1 cellular context compared by ENCODE assay signal in the genomic region with DNA sequence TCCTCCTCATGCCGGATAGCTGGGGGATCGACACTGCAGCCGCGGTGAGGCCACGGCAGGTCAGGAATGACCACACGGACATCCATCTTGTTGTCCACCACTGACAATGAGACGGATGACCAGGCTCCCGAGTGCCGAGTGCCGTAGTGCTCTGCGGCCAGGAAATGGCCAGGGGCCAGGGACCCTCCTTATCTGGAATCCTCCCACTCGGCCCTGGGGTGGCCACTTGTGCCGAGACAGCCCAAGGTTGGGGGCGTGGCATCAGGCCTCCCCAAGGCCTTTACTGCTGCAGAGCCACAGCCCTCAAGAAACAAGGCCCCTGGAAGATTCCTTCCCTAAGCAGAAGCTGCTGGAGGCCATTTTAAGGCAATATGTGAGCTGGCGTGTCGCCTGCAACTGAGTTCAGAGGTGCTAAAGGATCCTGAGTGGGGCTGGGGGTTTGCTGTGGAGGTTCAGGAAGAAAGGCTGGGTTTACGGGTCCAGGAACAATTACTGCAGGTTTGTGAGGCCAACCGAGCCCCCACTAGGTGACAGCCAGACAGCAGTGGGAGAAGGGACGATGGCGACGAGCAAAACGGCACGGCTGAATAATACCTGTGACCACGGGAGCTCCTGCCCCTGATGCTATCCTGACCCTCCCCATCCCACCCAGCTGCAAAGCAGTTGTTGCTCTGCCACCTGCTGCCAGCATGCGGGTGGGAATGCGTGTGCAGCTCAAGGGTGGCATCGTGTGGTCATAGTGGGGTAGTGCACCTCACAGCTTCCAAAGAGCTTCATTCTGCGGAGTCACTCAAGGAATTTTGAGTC.
TF ChIP-seq lines count a peak whose summit lies in the region.

No MANE protein-coding gene starts in this region.

TF ChIP-seq in GM12878, 131 proteins besides CTCF, POLR2A, EP300 and RAD21 (continued from another document):
- TF ChIP-seq, protein P1, sequence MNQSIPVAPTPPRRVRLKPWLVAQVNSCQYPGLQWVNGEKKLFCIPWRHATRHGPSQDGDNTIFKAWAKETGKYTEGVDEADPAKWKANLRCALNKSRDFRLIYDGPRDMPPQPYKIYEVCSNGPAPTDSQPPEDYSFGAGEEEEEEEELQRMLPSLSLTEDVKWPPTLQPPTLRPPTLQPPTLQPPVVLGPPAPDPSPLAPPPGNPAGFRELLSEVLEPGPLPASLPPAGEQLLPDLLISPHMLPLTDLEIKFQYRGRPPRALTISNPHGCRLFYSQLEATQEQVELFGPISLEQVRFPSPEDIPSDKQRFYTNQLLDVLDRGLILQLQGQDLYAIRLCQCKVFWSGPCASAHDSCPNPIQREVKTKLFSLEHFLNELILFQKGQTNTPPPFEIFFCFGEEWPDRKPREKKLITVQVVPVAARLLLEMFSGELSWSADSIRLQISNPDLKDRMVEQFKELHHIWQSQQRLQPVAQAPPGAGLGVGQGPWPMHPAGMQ (IDR thresholded peaks at IDR 0.05; ENCODE audit: borderline replicate concordance), result no peak
- TF ChIP-seq LARP7 (IDR thresholded peaks at IDR 0.05) (no peak), RCOR1 (conservative IDR thresholded peaks at IDR 0.05; ENCODE audit: low read depth, low read length) (no peak), ASH2L (IDR thresholded peaks at IDR 0.05; ENCODE audit: borderline replicate concordance, low read depth) (no peak), GATAD2B (conservative IDR thresholded peaks at IDR 0.05; ENCODE audit: low read depth) (no peak), CREM (IDR thresholded peaks at IDR 0.05; ENCODE audit: low read depth) (no peak), ESRRA (IDR thresholded peaks at IDR 0.05; ENCODE audit: low read length) (no peak), KAT2A (conservative IDR thresholded peaks at IDR 0.05; ENCODE audit: control insufficient read depth, low read depth, low read length) (no peak), CHD2 (IDR thresholded peaks at IDR 0.05; ENCODE audit: borderline replicate concordance, low read depth, low read length) (0 out of 2 replicates have a peak, but pooled peaks have one; percentile 16), NR2C2 (IDR thresholded peaks at IDR 0.05; ENCODE audit: borderline replicate concordance, control insufficient read depth, insufficient read length, low read depth) (no peak)
- TF ChIP-seq, protein P2, sequence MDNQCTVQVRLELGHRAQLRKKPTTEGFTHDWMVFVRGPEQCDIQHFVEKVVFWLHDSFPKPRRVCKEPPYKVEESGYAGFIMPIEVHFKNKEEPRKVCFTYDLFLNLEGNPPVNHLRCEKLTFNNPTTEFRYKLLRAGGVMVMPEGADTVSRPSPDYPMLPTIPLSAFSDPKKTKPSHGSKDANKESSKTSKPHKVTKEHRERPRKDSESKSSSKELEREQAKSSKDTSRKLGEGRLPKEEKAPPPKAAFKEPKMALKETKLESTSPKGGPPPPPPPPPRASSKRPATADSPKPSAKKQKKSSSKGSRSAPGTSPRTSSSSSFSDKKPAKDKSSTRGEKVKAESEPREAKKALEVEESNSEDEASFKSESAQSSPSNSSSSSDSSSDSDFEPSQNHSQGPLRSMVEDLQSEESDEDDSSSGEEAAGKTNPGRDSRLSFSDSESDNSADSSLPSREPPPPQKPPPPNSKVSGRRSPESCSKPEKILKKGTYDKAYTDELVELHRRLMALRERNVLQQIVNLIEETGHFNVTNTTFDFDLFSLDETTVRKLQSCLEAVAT (IDR thresholded peaks at IDR 0.05), result 0 out of 2 replicates have a peak, but pooled peaks have one; percentile 30
- TF ChIP-seq, protein P3, sequence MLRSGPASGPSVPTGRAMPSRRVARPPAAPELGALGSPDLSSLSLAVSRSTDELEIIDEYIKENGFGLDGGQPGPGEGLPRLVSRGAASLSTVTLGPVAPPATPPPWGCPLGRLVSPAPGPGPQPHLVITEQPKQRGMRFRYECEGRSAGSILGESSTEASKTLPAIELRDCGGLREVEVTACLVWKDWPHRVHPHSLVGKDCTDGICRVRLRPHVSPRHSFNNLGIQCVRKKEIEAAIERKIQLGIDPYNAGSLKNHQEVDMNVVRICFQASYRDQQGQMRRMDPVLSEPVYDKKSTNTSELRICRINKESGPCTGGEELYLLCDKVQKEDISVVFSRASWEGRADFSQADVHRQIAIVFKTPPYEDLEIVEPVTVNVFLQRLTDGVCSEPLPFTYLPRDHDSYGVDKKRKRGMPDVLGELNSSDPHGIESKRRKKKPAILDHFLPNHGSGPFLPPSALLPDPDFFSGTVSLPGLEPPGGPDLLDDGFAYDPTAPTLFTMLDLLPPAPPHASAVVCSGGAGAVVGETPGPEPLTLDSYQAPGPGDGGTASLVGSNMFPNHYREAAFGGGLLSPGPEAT (IDR thresholded peaks at IDR 0.05; ENCODE audit: low read depth), result no peak
- TF ChIP-seq, protein P4, sequence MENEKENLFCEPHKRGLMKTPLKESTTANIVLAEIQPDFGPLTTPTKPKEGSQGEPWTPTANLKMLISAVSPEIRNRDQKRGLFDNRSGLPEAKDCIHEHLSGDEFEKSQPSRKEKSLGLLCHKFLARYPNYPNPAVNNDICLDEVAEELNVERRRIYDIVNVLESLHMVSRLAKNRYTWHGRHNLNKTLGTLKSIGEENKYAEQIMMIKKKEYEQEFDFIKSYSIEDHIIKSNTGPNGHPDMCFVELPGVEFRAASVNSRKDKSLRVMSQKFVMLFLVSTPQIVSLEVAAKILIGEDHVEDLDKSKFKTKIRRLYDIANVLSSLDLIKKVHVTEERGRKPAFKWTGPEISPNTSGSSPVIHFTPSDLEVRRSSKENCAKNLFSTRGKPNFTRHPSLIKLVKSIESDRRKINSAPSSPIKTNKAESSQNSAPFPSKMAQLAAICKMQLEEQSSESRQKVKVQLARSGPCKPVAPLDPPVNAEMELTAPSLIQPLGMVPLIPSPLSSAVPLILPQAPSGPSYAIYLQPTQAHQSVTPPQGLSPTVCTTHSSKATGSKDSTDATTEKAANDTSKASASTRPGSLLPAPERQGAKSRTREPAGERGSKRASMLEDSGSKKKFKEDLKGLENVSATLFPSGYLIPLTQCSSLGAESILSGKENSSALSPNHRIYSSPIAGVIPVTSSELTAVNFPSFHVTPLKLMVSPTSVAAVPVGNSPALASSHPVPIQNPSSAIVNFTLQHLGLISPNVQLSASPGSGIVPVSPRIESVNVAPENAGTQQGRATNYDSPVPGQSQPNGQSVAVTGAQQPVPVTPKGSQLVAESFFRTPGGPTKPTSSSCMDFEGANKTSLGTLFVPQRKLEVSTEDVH (IDR thresholded peaks at IDR 0.05; ENCODE audit: low read depth, partially characterized antibody), result no peak
